Comparison of ENCODE assay signal across 8 cellular contexts in the genomic region with DNA sequence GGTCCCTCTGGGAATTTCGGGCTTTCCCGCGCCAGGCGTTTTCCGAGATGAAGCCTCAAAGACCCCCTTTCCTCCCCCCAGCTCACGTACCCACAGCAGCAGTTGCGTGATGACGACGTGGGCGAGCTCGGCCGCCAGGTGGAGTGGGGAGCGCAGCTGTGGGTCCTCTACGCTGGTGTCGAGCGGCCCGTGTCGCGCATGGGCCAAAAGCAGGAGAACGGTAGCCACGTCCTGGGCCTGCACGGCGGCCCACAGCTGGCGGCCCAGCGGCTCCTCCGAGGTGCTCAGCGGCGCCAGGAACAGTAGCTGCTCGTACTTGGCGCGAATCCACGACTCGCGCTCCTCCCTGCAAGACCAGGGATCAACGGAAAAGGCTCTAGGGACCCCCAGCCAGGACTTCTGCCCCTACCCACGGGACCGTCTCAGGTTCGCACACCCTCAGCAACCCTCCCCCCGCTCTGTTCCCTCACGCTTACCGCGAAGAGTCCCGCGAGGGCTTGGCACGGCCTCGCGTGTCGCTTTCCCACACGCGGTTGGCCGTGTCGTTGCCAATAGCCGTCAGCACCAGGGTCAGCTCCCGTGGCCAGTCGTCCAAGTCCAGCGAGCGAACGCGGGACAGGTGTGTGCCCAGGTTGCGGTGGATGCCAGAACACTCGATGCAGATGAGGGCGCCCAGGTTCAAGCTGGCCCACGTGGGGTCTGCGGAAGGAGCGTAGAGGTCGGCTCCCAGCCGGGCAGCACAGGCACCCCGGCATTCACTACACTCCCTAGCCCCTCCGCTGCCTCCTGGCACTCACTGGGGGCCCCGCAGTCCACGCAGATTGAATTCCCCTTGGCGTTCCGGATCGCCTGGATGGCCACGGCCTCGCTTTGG. TPM values are rescaled to one million over a fixed set of nuclear protein-coding genes. Genes with fewer than 3 reads are reported as not detected.
A peak's percentile ranks its signal among the peaks of the same experiment; 100 is the strongest.
DNase-seq lines count a peak whose midpoint lies in the region; ATAC-seq and TF ChIP-seq lines count a peak whose summit lies in the region.

No MANE protein-coding gene starts in this region.

- no peak overlapping the region for H3K27ac Mint-ChIP-seq in stimulated activated memory B cell treated with anti-CD40 and anti-IgM and Interleukin-4, amounts not matched to agents 10 μg/mL and 1 μg/mL and 100 μg/mL, for 72 hours

- H3K4me1 ChIP-seq in right atrium auricular region, result peaks cover 0 to 25% of the 10 kb centered on the region in 2 donors

- TF ChIP-seq CTCF in VCaP (conservative IDR thresholded peaks at IDR 0.05) (peak; percentile 10; the same call in 1 of the 2 replicates), right atrium auricular region (IDR thresholded peaks at IDR 0.05) (peak in 1 of 2 donors; percentile 42), retinal pigment epithelial cell (conservative IDR thresholded peaks at IDR 0.05; ENCODE audit: low read depth, low read length) (peak; percentile 2)

- no peaks in the 10 kb centered on the region for H3K9me3 Mint-ChIP-seq in stimulated activated memory B cell treated with anti-CD40 and anti-IgM and Interleukin-4, amounts not matched to agents 10 μg/mL and 1 μg/mL and 100 μg/mL, for 72 hours

- ATAC-seq in HG03159 (IDR thresholded peaks at IDR 0.05; ENCODE audit: unreplicated experiment) (no peak), HG02588 (IDR thresholded peaks at IDR 0.05; ENCODE audit: unreplicated experiment) (no peak)
- ATAC-seq in stimulated activated memory B cell treated with anti-CD40 and anti-IgM and Interleukin-4, amounts not matched to agents 10 μg/mL and 1 μg/mL and 100 μg/mL, for 72 hours, result no peak

- H3K36me3 Mint-ChIP-seq in stimulated activated memory B cell treated with anti-CD40 and anti-IgM and Interleukin-4, amounts not matched to agents 10 μg/mL and 1 μg/mL and 100 μg/mL, for 72 hours, result peaks cover 51% of the 10 kb centered on the region

- H3K27me3 Mint-ChIP-seq in stimulated activated memory B cell treated with anti-CD40 and anti-IgM and Interleukin-4, amounts not matched to agents 10 μg/mL and 1 μg/mL and 100 μg/mL, for 72 hours, result no peaks in the 10 kb centered on the region

- H3K9me3 ChIP-seq in right atrium auricular region, result no peaks in the 10 kb centered on the region

- H3K36me3 ChIP-seq in right atrium auricular region, result no peaks in the 10 kb centered on the region

- peak overlapping the region; percentile 88 for H3K27ac ChIP-seq in VCaP
- H3K27ac ChIP-seq in right atrium auricular region, result peak overlapping the region; percentile 41 to 64

- peak overlapping the region; percentile 49 to 63 for H3K4me3 ChIP-seq in right atrium auricular region
- peak overlapping the region; percentile 32 for H3K4me3 ChIP-seq in retinal pigment epithelial cell (ENCODE audit: low read length)

- no peaks in the 10 kb centered on the region for H3K27me3 ChIP-seq in right atrium auricular region

- no peak overlapping the region for H3K4me3 Mint-ChIP-seq in stimulated activated memory B cell treated with anti-CD40 and anti-IgM and Interleukin-4, amounts not matched to agents 10 μg/mL and 1 μg/mL and 100 μg/mL, for 72 hours

- H3K4me1 Mint-ChIP-seq in stimulated activated memory B cell treated with anti-CD40 and anti-IgM and Interleukin-4, amounts not matched to agents 10 μg/mL and 1 μg/mL and 100 μg/mL, for 72 hours, result peaks cover 26% of the 10 kb centered on the region

- DNase-seq in ELF-1 (ENCODE audit: low read depth, low spot score), result peak; percentile 11
- no peak for DNase-seq in right atrium auricular region (ENCODE audit: low spot score)
- no peak for DNase-seq in retinal pigment epithelial cell (ENCODE audit: low read depth)
- DNase-seq in NCI-H526 treated with DMSO at 0.1 percent for 48 hours (lab: John Stamatoyannopoulos, UW), result no peak

RNA-seq across cellular contexts. Expression of a gene that starts 11.4 kb away (rescaled TPM):
- 1 to 10 TPM in 1 of 2 donors, under 1 TPM in 1; 0.75 to 4.8 TPM for total RNA-seq in right atrium auricular region

RNA-seq across cellular contexts. Expression of a gene that starts 17.7 kb away (rescaled TPM):
- total RNA-seq in right atrium auricular region, result 10 to 100 TPM; 50.3 to 59.6 TPM

RNA-seq across cellular contexts. Expression of a gene that starts 25.0 kb away (rescaled TPM):
- 10 to 100 TPM; 32.1 to 59.7 TPM for total RNA-seq in right atrium auricular region

RNA-seq across cellular contexts. Expression of a gene that starts 27.8 kb away (rescaled TPM):
- 10 to 100 TPM in 1 of 2 donors, 1 to 10 TPM in 1; 8.4 to 11.6 TPM for total RNA-seq in right atrium auricular region

RNA-seq across cellular contexts. Expression of a gene that starts 33.2 kb away (rescaled TPM):
- 100 to 1,000 TPM; 161 to 173 TPM for total RNA-seq in right atrium auricular region
